Comparison of ENCODE assay signal across 8 cellular contexts in the genomic region with DNA sequence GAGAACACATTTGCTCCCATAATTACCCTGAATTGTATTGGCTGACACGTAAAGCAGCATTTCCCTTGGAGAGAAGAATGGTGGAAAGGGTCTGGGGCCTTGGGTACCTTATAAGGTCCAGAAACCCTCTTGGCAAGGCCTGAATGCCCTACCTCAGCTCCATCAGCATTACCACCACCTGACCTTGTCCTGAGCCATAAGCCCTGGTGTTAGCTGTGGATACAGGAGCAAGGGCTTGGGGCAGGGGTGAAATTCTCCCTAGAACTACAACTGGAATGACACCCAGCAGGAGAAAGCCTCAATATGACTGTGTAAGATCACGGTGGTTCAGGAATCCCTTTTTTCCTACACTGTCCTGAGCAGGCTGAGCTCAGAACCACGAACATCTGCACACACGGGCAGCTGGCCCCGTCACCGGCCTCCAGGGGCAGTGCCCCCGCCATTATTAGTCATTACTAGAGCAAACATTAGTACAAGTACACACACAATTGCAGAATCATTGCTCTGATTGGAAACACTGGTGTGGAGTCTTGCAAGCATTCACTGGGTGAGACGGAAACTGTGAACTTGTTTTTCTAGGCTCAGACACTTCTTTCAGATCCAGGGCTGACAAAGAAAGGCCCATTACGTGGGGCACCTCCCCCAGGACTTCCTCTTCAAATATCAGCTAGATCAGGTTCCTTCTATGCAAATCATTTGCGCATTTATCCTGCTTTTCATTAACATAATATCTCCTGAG. TPM values are rescaled to one million over a fixed set of nuclear protein-coding genes. Genes with fewer than 3 reads are reported as not detected.
DNase-seq lines count a peak whose midpoint lies in the region; ATAC-seq and TF ChIP-seq lines count a peak whose summit lies in the region.

No MANE protein-coding gene starts in this region.

- H3K27ac Mint-ChIP-seq in Calu3 (ENCODE audit: unreplicated experiment): peak overlapping the region; percentile 66
- no peak overlapping the region for H3K27ac Mint-ChIP-seq in WTC11
- H3K27ac Mint-ChIP-seq in naive thymus-derived CD4-positive, alpha-beta T cell: peak overlapping the region in 6 of 9 donors; percentile 25 to 85 (median 73)

- ATAC-seq in GM18909 (IDR thresholded peaks at IDR 0.05; ENCODE audit: poor library complexity, unreplicated experiment) (peak; percentile 77), WTC11 (no peak), HG02642 (IDR thresholded peaks at IDR 0.05; ENCODE audit: poor library complexity, unreplicated experiment) (no peak)
- ATAC-seq in naive thymus-derived CD4-positive, alpha-beta T cell: peak; percentile 42

- CTCF ChIA-PET in Calu3 (lab: Charles Lee) (interaction anchor here (0.6 to 1.8 kb wide), 4 partner anchors 15 to 402 kb away, joined by 3 to 5 read pairs (median 4); no protein-coding TSS in a partner anchor), WTC11 (lab: Charles Lee) (interaction anchor here (1.2 to 2.0 kb wide), 3 partner anchors 26 to 349 kb away, joined by 3 to 7 read pairs (median 7); no protein-coding TSS in a partner anchor)
- CTCF ChIA-PET in naive thymus-derived CD4-positive, alpha-beta T cell (lab: Charles Lee): interaction anchor here (1.3 kb wide), 1 partner anchor 33 kb away, joined by 3 read pairs; no protein-coding TSS in a partner anchor

- H3K4me1 ChIP-seq in naive thymus-derived CD4-positive, alpha-beta T cell (ENCODE audit: control insufficient read depth in 2 of 2, insufficient read depth in 2 of 2, low read length in 2 of 2): peaks cover 3 to 7% of the 10 kb centered on the region in 2 donors

- H3K27me3 ChIP-seq in naive thymus-derived CD4-positive, alpha-beta T cell (ENCODE audit: control insufficient read depth in 2 of 2, insufficient read depth in 2 of 2, low read length in 2 of 2): no peaks in the 10 kb centered on the region

- H3K9me3 ChIP-seq in naive thymus-derived CD4-positive, alpha-beta T cell (ENCODE audit: control insufficient read depth in 2 of 3, low read length in 3 of 3): no peaks in the 10 kb centered on the region

- H3K4me3 Mint-ChIP-seq in Calu3 (ENCODE audit: low read depth, unreplicated experiment): peak overlapping the region; percentile 14
- H3K4me3 Mint-ChIP-seq in WTC11: no peak overlapping the region
- H3K4me3 Mint-ChIP-seq in naive thymus-derived CD4-positive, alpha-beta T cell: peak overlapping the region in 4 of 10 donors; percentile 10 to 79 (median 71)

- BruUV-seq in Calu3 (replicated peaks; lab: Mats Ljungman, UMichigan): no TSS peak

- peaks cover 1% of the 10 kb centered on the region for H3K27me3 Mint-ChIP-seq in Calu3 (ENCODE audit: unreplicated experiment)
- no peaks in the 10 kb centered on the region for H3K27me3 Mint-ChIP-seq in WTC11 (ENCODE audit: low read depth)
- H3K27me3 Mint-ChIP-seq in naive thymus-derived CD4-positive, alpha-beta T cell: peaks cover 0 to 5% (median 2%) of the 10 kb centered on the region in 5 donors

- TF ChIP-seq CTCF in Calu3 (IDR thresholded peaks at IDR 0.05; ENCODE audit: unreplicated experiment): no peak
- no peak for TF ChIP-seq CTCF in WTC11 (IDR thresholded peaks at IDR 0.05)

- DNase-seq in Calu3: peak; percentile 53
- peak; percentile 32 for DNase-seq in HPDE6-E6E7 (ENCODE audit: extremely low spot score)
- no peak for DNase-seq in WTC11 (ENCODE audit: low spot score)
- peak in 4 of 9 donors; percentile 5 to 69 (median 16) for DNase-seq in naive thymus-derived CD4-positive, alpha-beta T cell
- DNase-seq in SKM-1 treated with dmso at 0.1 percent for 144 hours (lab: John Stamatoyannopoulos, UW; ENCODE audit: unreplicated experiment): no peak
- no peak for DNase-seq in pons (ENCODE audit: low spot score)

- H3K36me3 ChIP-seq in naive thymus-derived CD4-positive, alpha-beta T cell (ENCODE audit: control insufficient read depth in 2 of 3, insufficient read depth in 3 of 3, low read length in 3 of 3): no peaks in the 10 kb centered on the region

- POLR2A ChIA-PET in WTC11 (lab: Charles Lee): no interaction called here
- POLR2A ChIA-PET in naive thymus-derived CD4-positive, alpha-beta T cell (lab: Charles Lee): interaction anchor here (1.2 kb wide), 1 partner anchor 26 kb away, joined by 4 read pairs; no protein-coding TSS in a partner anchor

- peaks cover 12% of the 10 kb centered on the region for H3K4me1 Mint-ChIP-seq in Calu3 (ENCODE audit: low read depth, unreplicated experiment)
- peaks cover 10% of the 10 kb centered on the region for H3K4me1 Mint-ChIP-seq in WTC11
- peaks cover 11 to 76% (median 15%) of the 10 kb centered on the region in 7 donors for H3K4me1 Mint-ChIP-seq in naive thymus-derived CD4-positive, alpha-beta T cell

- intact Hi-C loops in Calu3 (cut with micrococcal nuclease; ENCODE audit: unreplicated experiment): no loop called here
- intact Hi-C loops in naive thymus-derived CD4-positive, alpha-beta T cell (cut with micrococcal nuclease): no loop called here

- no peak overlapping the region for H3K27ac ChIP-seq in naive thymus-derived CD4-positive, alpha-beta T cell (ENCODE audit: low read depth, low read length)

- no peaks in the 10 kb centered on the region for H3K9me3 Mint-ChIP-seq in Calu3 (ENCODE audit: low read depth, unreplicated experiment)
- no peaks in the 10 kb centered on the region for H3K9me3 Mint-ChIP-seq in WTC11
- peaks cover 0 to 2% (median 0%) of the 10 kb centered on the region in 11 donors for H3K9me3 Mint-ChIP-seq in naive thymus-derived CD4-positive, alpha-beta T cell

- H3K36me3 Mint-ChIP-seq in Calu3 (ENCODE audit: insufficient read depth, unreplicated experiment): no peaks in the 10 kb centered on the region
- no peaks in the 10 kb centered on the region for H3K36me3 Mint-ChIP-seq in WTC11
- peaks cover 0 to 3% (median 0%) of the 10 kb centered on the region in 5 donors for H3K36me3 Mint-ChIP-seq in naive thymus-derived CD4-positive, alpha-beta T cell

- no peak overlapping the region for H3K4me3 ChIP-seq in naive thymus-derived CD4-positive, alpha-beta T cell (ENCODE audit: low read length)

TF ChIP-seq in WTC11, 78 proteins besides CTCF, POLR2A, EP300 and RAD21:
- TF ChIP-seq ZNF138 (CRISPR knock-in tag; conservative IDR thresholded peaks at IDR 0.05) (no peak), GABPB1 (CRISPR knock-in tag; IDR thresholded peaks at IDR 0.05) (peak; percentile 64)

RNA-seq across cellular contexts. Expression of gene MTIF3, which starts 26.7 kb away (rescaled TPM):
- total RNA-seq in Calu3 (2022): 21.5 and 25.1 TPM in 2 replicates
- 42.0 to 50.0 TPM (median 45.1 TPM) in 3 replicates for total RNA-seq in WTC11 (2021)
- total RNA-seq in naive thymus-derived CD4-positive, alpha-beta T cell: 10 to 100 TPM; 28.4 to 89.6 (median 51.3) TPM
- 100 to 1,000 TPM in 1 of 2 donors, 10 to 100 TPM in 1; 74.9 to 105 TPM for polyA plus RNA-seq in naive thymus-derived CD4-positive, alpha-beta T cell

RNA-seq across cellular contexts. Expression of gene GTF3A, which starts 52.7 kb away (rescaled TPM):
- total RNA-seq in Calu3 (2022) (89.6 and 95.0 TPM in 2 replicates), WTC11 (2021) (77.0 to 88.7 TPM (median 78.4 TPM) in 3 replicates)
- total RNA-seq in naive thymus-derived CD4-positive, alpha-beta T cell: 100 to 1,000 TPM; 123 to 254 (median 206) TPM
- polyA plus RNA-seq in naive thymus-derived CD4-positive, alpha-beta T cell: 100 to 1,000 TPM; 331 to 489 TPM

Comparison
In these comparisons a context has a peak if more than half of its experiments do, and no peak if none do; other contexts are left out.
1. DNase-seq: peak in Calu3 (single experiment) and HPDE6-E6E7 (single experiment); none in WTC11 (single experiment), SKM-1 treated with dmso at 0.1 percent for 144 hours (single experiment) and pons (single experiment).
2. ATAC-seq: peak in GM18909 (single experiment) and naive thymus-derived CD4-positive, alpha-beta T cell (single experiment); none in WTC11 (single experiment) and HG02642 (single experiment).